In genomic region chr13:49936085-49936942, GRCh38 we compare ENCODE assay signal across 1 cellular context.
TF ChIP-seq lines count a peak whose summit lies in the region.

A gene with protein sequence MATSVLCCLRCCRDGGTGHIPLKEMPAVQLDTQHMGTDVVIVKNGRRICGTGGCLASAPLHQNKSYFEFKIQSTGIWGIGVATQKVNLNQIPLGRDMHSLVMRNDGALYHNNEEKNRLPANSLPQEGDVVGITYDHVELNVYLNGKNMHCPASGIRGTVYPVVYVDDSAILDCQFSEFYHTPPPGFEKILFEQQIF (minus strand): TSS chr13:49936340. CDS start chr13:49936235, 105 bp downstream.

TF ChIP-seq in GM23338, 12 proteins besides CTCF, POLR2A, EP300 and RAD21 (continued from another document):
- TF ChIP-seq ZNF462 (CRISPR knock-in tag; IDR thresholded peaks at IDR 0.05) (no peak), NANOG (IDR thresholded peaks at IDR 0.05; ENCODE audit: borderline replicate concordance) (no peak)
